ENCODE assay signal across 1 cellular context in the genomic region with DNA sequence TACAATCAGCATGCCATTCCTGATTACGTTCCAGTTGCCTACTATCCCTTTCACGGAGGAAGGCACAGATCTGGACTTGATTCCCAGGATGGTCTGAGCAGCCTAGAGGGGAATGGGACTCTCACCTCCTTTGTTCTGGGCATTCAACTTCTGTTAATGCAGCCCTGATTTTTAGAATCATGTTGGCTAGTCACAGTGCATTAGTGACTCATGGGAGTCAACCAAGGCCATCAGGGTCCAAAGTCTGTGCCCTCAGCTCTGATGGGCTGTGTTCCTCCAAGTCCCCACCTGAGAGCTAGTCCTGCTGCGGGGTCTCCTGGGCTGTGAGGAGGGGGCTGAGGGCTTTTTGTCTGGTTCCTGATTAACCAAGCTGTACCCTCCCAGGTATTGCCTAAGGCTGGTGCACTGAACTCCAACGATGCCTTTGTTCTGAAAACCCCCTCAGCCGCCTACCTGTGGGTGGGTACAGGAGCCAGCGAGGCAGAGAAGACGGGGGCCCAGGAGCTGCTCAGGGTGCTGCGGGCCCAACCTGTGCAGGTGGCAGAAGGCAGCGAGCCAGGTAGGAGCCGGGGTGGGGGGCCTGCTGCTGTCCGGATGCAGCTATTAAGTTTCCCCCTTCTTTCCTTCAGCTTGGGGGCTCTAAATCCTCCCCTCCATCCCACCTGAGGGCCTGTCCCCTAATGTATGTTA.
TF ChIP-seq lines count a peak whose summit lies in the region.

No MANE protein-coding gene starts in this region.

TF ChIP-seq in K562, 482 proteins besides CTCF, POLR2A, EP300 and RAD21:
- TF ChIP-seq RBM25 (IDR thresholded peaks at IDR 0.05; ENCODE audit: low read depth, low read length, severe bottlenecking) = peak; percentile 43
- TF ChIP-seq ETS2 (tag; IDR thresholded peaks at IDR 0.05; ENCODE audit: borderline replicate concordance, poor library complexity, severe bottlenecking) = no peak
